Comparison of ENCODE assay signal across 1 cellular context in genomic region chr7:12152196-12152918, GRCh38.
TF ChIP-seq lines count a peak whose summit lies in the region.

No MANE protein-coding gene starts in this region.

TF ChIP-seq in GM12878, 131 proteins besides CTCF, POLR2A, EP300 and RAD21:
- TF ChIP-seq ZNF384 (IDR thresholded peaks at IDR 0.05; ENCODE audit: borderline replicate concordance, low read depth, low read length): no peak
